ENCODE assay signal across 41 cellular contexts in genomic region chr20:54155736-54156317, GRCh38. TPM values are rescaled to one million over a fixed set of nuclear protein-coding genes. Genes with fewer than 3 reads are reported as not detected.
"Had no signal": no experiment of that assay in that cellular context is flagged by ENCODE, and none has a peak within 500 bp of the region (broad histone marks: within the 10 kb centered on the region; RNA-seq: fewer than 3 reads in every experiment).

No MANE protein-coding gene starts in this region.

- H3K36me3 Mint-ChIP-seq: activated naive CD4-positive, alpha-beta T cell treated with anti-CD3 and anti-CD28 coated beads, Interleukin-2, amount 10 ng/mL, durations not matched to agents 7 days and 5 days; activated naive CD4-positive, alpha-beta T cell treated with anti-CD3 and anti-CD28 coated beads, Interleukin-2, amount 50 U/mL, for 24 hours; activated naive CD4-positive, alpha-beta T cell treated with anti-CD3 and anti-CD28 coated beads, Interleukin-2, amount 50 U/mL, for 72 hours; activated naive CD8-positive, alpha-beta T cell; activated naive CD8-positive, alpha-beta T cell treated with anti-CD3 and anti-CD28 coated beads for 36 hours; activated naive CD8-positive, alpha-beta T cell treated with anti-CD3 and anti-CD28 coated beads, Interleukin-2, amount 10 ng/mL, durations not matched to agents 7 days and 5 days; brain had no signal

- H3K9me3 Mint-ChIP-seq: activated naive CD4-positive, alpha-beta T cell treated with anti-CD3 and anti-CD28 coated beads for 36 hours; activated naive CD4-positive, alpha-beta T cell treated with anti-CD3 and anti-CD28 coated beads, Interleukin-2, amount 10 ng/mL, durations not matched to agents 7 days and 5 days; activated naive CD4-positive, alpha-beta T cell treated with anti-CD3 and anti-CD28 coated beads, Interleukin-2, amount 50 U/mL, for 24 hours; activated naive CD4-positive, alpha-beta T cell treated with anti-CD3 and anti-CD28 coated beads, Interleukin-2, amount 50 U/mL, for 72 hours; activated naive CD8-positive, alpha-beta T cell treated with anti-CD3 and anti-CD28 coated beads for 36 hours; activated naive CD8-positive, alpha-beta T cell treated with anti-CD3 and anti-CD28 coated beads, Interleukin-2, amount 10 ng/mL, durations not matched to agents 7 days and 5 days; activated naive CD8-positive, alpha-beta T cell treated with anti-CD3 and anti-CD28 coated beads, Interleukin-2, amount 50 U/mL, for 24 hours; activated T-cell treated with anti-CD3 and anti-CD28 coated beads, Interleukin-2, amount 50 U/mL, for 24 hours; activated T-cell treated with anti-CD3 and anti-CD28 coated beads, Interleukin-2, amount 50 U/mL, for 72 hours; activated T-helper 1 cell treated with anti-CD3 and anti-CD28 coated beads, Interleukin-12 subunit alpha, Interleukin-12 subunit beta, Interleukin-2, Interleukin-4 antibody, amounts not matched to agents 30 ng/mL and 10 ng/mL and 1 ng/mL, durations not matched to agents 14 hours and 24 hours and 36 hours; activated T-helper 17 cell treated with anti-CD3 and anti-CD28 coated beads, Interleukin-2, amount 50 U/mL, for 72 hours; activated T-helper 2 cell treated with anti-CD3 and anti-CD28 coated beads, Interferon-gamma antibody, Interleukin-2, Interleukin-4, amounts not matched to agents 10 μg/mL and 5 μg/mL and 100 μg/mL, durations not matched to agents 14 hours and 24 hours and 36 hours; brain; central memory CD8-positive, alpha-beta T cell had no signal

- H3K4me1 Mint-ChIP-seq: activated naive CD4-positive, alpha-beta T cell treated with anti-CD3 and anti-CD28 coated beads, Interleukin-2, amount 10 ng/mL, durations not matched to agents 7 days and 5 days; activated naive CD4-positive, alpha-beta T cell treated with anti-CD3 and anti-CD28 coated beads, Interleukin-2, amount 50 U/mL, for 24 hours; activated naive CD8-positive, alpha-beta T cell treated with anti-CD3 and anti-CD28 coated beads for 36 hours; activated naive CD8-positive, alpha-beta T cell treated with anti-CD3 and anti-CD28 coated beads, Interleukin-2, amount 10 ng/mL, durations not matched to agents 7 days and 5 days; activated naive CD8-positive, alpha-beta T cell treated with anti-CD3 and anti-CD28 coated beads, Interleukin-2, amount 50 U/mL, for 24 hours; activated T-helper 17 cell treated with anti-CD3 and anti-CD28 coated beads, Interleukin-2, amount 50 U/mL, for 72 hours; brain; central memory CD8-positive, alpha-beta T cell had no signal

- H3K27ac ChIP-seq: adrenal gland, ascending aorta, body of pancreas, brain microvascular endothelial cell, breast epithelium, cardiac muscle cell had no signal

- FAIRE-seq: astrocyte, bronchial epithelial cell, colon had no signal

- H3K4me1 ChIP-seq: adrenal gland, ascending aorta, body of pancreas, breast epithelium had no signal

- ATAC-seq: activated naive CD4-positive, alpha-beta T cell treated with anti-CD3 and anti-CD28 coated beads, Interleukin-2, amount 50 U/mL, for 72 hours; activated naive CD8-positive, alpha-beta T cell treated with anti-CD3 and anti-CD28 coated beads, Interleukin-2, amount 50 U/mL, for 24 hours; activated T-cell treated with anti-CD3 and anti-CD28 coated beads, Interleukin-2, amount 50 U/mL, for 72 hours; activated T-helper 17 cell treated with anti-CD3 and anti-CD28 coated beads, Interleukin-2, amount 50 U/mL, for 72 hours; body of pancreas had no signal

- H3K4me3 ChIP-seq: adrenal gland, ascending aorta, body of pancreas, breast epithelium, cardiac muscle cell had no signal

- H3K9me3 ChIP-seq: adrenal gland, ascending aorta, body of pancreas, breast epithelium had no signal

- H3K36me3 ChIP-seq: adrenal gland, ascending aorta, brain microvascular endothelial cell, breast epithelium, cardiac muscle cell had no signal

- H3K27me3 ChIP-seq: ascending aorta, body of pancreas, brain microvascular endothelial cell, breast epithelium, cardiac muscle cell had no signal

- DNase-seq: activated effector memory CD4-positive, alpha-beta T cell treated with anti-CD3 and anti-CD28 coated beads, Interleukin-2, amount 50 U/mL, for 16 hours; activated effector memory CD4-positive, alpha-beta T cell treated with Interleukin-2 at 50 U/mL for 16 hours; activated gamma-delta T cell; activated gamma-delta T cell treated with Interleukin-2 at 50 U/mL for 16 hours; activated naive CD4-positive, alpha-beta T cell; activated naive CD4-positive, alpha-beta T cell treated with anti-CD3 and anti-CD28 coated beads for 36 hours; activated naive CD4-positive, alpha-beta T cell treated with anti-CD3 and anti-CD28 coated beads, Interleukin-2, amount 10 ng/mL, durations not matched to agents 7 days and 5 days; activated naive CD4-positive, alpha-beta T cell treated with anti-CD3 and anti-CD28 coated beads, Interleukin-2, amount 50 U/mL, for 16 hours; activated naive CD4-positive, alpha-beta T cell treated with Interleukin-2 at 50 U/mL for 16 hours; activated naive CD8-positive, alpha-beta T cell treated with anti-CD3 and anti-CD28 coated beads for 36 hours; activated naive CD8-positive, alpha-beta T cell treated with anti-CD3 and anti-CD28 coated beads, Interleukin-2, amount 10 ng/mL, durations not matched to agents 7 days and 5 days; activated naive CD8-positive, alpha-beta T cell treated with anti-CD3 and anti-CD28 coated beads, Interleukin-2, amount 50 U/mL, for 24 hours; activated T-cell treated with anti-CD3 and anti-CD28 coated beads, Interleukin-2, amount 50 U/mL, for 24 hours; activated T-cell treated with anti-CD3 and anti-CD28 coated beads, Interleukin-2, amount 50 U/mL, for 48 hours; activated T-cell treated with anti-CD3 and anti-CD28 coated beads, Interleukin-2, amount 50 U/mL, for 72 hours; adrenal gland; amniotic stem cell; amygdala; anterior cingulate cortex; aorta; body of pancreas; brain microvascular endothelial cell; caudate nucleus; central memory CD4-positive, alpha-beta T cell; cerebellar nuclear complex had no signal

- H3K27ac Mint-ChIP-seq: activated naive CD4-positive, alpha-beta T cell treated with anti-CD3 and anti-CD28 coated beads for 36 hours; activated naive CD4-positive, alpha-beta T cell treated with anti-CD3 and anti-CD28 coated beads, Interleukin-2, amount 10 ng/mL, durations not matched to agents 7 days and 5 days; activated naive CD4-positive, alpha-beta T cell treated with anti-CD3 and anti-CD28 coated beads, Interleukin-2, amount 50 U/mL, for 72 hours; activated naive CD8-positive, alpha-beta T cell; activated naive CD8-positive, alpha-beta T cell treated with anti-CD3 and anti-CD28 coated beads for 36 hours; activated naive CD8-positive, alpha-beta T cell treated with anti-CD3 and anti-CD28 coated beads, Interleukin-2, amount 10 ng/mL, durations not matched to agents 7 days and 5 days; activated naive CD8-positive, alpha-beta T cell treated with anti-CD3 and anti-CD28 coated beads, Interleukin-2, amount 50 U/mL, for 24 hours; activated T-cell treated with anti-CD3 and anti-CD28 coated beads, Interleukin-2, amount 50 U/mL, for 24 hours; activated T-cell treated with anti-CD3 and anti-CD28 coated beads, Interleukin-2, amount 50 U/mL, for 72 hours; activated T-helper 1 cell treated with anti-CD3 and anti-CD28 coated beads, Interleukin-12 subunit alpha, Interleukin-12 subunit beta, Interleukin-2, Interleukin-4 antibody, amounts not matched to agents 30 ng/mL and 10 ng/mL and 1 ng/mL, durations not matched to agents 14 hours and 24 hours and 36 hours; activated T-helper 17 cell treated with anti-CD3 and anti-CD28 coated beads, Interleukin-2, amount 50 U/mL, for 72 hours; activated T-helper 2 cell treated with anti-CD3 and anti-CD28 coated beads, Interferon-gamma antibody, Interleukin-2, Interleukin-4, amounts not matched to agents 10 μg/mL and 5 μg/mL and 100 μg/mL, durations not matched to agents 14 hours and 24 hours and 36 hours; brain had no signal

- H3K4me3 Mint-ChIP-seq: activated naive CD4-positive, alpha-beta T cell treated with anti-CD3 and anti-CD28 coated beads for 36 hours; activated naive CD4-positive, alpha-beta T cell treated with anti-CD3 and anti-CD28 coated beads, Interleukin-2, amount 10 ng/mL, durations not matched to agents 7 days and 5 days; activated naive CD4-positive, alpha-beta T cell treated with anti-CD3 and anti-CD28 coated beads, Interleukin-2, amount 50 U/mL, for 24 hours; activated naive CD8-positive, alpha-beta T cell; activated naive CD8-positive, alpha-beta T cell treated with anti-CD3 and anti-CD28 coated beads for 36 hours; activated naive CD8-positive, alpha-beta T cell treated with anti-CD3 and anti-CD28 coated beads, Interleukin-2, amount 10 ng/mL, durations not matched to agents 7 days and 5 days; activated naive CD8-positive, alpha-beta T cell treated with anti-CD3 and anti-CD28 coated beads, Interleukin-2, amount 50 U/mL, for 24 hours; activated T-cell treated with anti-CD3 and anti-CD28 coated beads, Interleukin-2, amount 50 U/mL, for 24 hours; activated T-cell treated with anti-CD3 and anti-CD28 coated beads, Interleukin-2, amount 50 U/mL, for 72 hours; activated T-helper 1 cell treated with anti-CD3 and anti-CD28 coated beads, Interleukin-12 subunit alpha, Interleukin-12 subunit beta, Interleukin-2, Interleukin-4 antibody, amounts not matched to agents 30 ng/mL and 10 ng/mL and 1 ng/mL, durations not matched to agents 14 hours and 24 hours and 36 hours; activated T-helper 17 cell treated with anti-CD3 and anti-CD28 coated beads, Interleukin-2, amount 50 U/mL, for 72 hours; brain; central memory CD8-positive, alpha-beta T cell had no signal

RNA-seq across cellular contexts. Expression of gene CYP24A1, which starts 18.0 kb away (rescaled TPM):
- total RNA-seq: activated naive CD4-positive, alpha-beta T cell treated with anti-CD3 and anti-CD28 coated beads for 36 hours; activated naive CD4-positive, alpha-beta T cell treated with anti-CD3 and anti-CD28 coated beads, Interleukin-2, amount 50 U/mL, for 72 hours; activated naive CD8-positive, alpha-beta T cell treated with anti-CD3 and anti-CD28 coated beads for 36 hours; activated T-cell treated with anti-CD3 and anti-CD28 coated beads, Interleukin-2, amount 50 U/mL, for 72 hours; activated T-helper 1 cell treated with anti-CD3 and anti-CD28 coated beads, Interleukin-12 subunit alpha, Interleukin-12 subunit beta, Interleukin-2, Interleukin-4 antibody, amounts not matched to agents 30 ng/mL and 10 ng/mL and 1 ng/mL, durations not matched to agents 14 hours and 24 hours and 36 hours; activated T-helper 2 cell treated with anti-CD3 and anti-CD28 coated beads, Interferon-gamma antibody, Interleukin-2, Interleukin-4, amounts not matched to agents 10 μg/mL and 5 μg/mL and 100 μg/mL, durations not matched to agents 14 hours and 24 hours and 36 hours; adrenal gland; aorta; ascending aorta; body of pancreas; cardiac muscle cell; cardiac septum; chondrocyte had no signal
- polyA plus RNA-seq: aorta, cardiac muscle cell had no signal
